2 cellular contexts compared by ENCODE assay signal in the genomic region with DNA sequence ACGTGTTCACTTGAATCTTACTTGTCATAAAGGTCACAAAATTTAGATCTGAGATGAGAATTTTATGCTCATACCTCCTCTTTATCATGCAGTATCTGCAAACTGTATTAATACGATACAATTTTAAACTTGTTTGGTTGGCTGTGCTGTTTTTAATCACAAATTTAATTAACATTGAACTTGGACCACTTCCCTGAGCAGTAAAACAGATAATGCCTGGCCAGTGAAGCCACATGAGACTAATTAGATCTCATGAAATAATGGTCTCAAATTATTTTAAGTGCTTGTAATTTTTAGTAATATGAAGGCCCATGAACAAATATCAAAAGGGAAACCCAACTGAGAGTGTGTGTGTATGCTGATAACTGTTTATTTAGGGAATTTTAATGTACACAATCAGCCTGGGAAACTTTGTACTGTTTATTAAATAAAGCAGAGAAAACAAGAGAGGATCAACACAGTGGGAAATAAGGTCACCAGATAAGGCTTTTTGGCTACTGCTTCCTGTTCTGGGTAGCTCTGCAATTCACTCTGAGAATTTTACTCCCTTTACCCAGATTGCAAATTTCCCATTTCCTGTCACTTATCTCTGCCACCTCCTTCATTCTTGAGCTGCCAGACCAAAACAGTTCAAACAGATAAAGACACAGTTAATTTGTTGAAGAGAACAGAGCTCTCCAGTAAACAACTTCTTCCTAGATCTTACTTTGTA.
A peak's percentile ranks its signal among the peaks of the same experiment; 100 is the strongest.
TF ChIP-seq lines count a peak whose summit lies in the region.

No MANE protein-coding gene starts in this region.

TF ChIP-seq in WTC11, 78 proteins besides CTCF, POLR2A, EP300 and RAD21 (continued from another document and continues in another):
- TF ChIP-seq, protein P1, sequence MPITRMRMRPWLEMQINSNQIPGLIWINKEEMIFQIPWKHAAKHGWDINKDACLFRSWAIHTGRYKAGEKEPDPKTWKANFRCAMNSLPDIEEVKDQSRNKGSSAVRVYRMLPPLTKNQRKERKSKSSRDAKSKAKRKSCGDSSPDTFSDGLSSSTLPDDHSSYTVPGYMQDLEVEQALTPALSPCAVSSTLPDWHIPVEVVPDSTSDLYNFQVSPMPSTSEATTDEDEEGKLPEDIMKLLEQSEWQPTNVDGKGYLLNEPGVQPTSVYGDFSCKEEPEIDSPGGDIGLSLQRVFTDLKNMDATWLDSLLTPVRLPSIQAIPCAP (CRISPR knock-in tag; IDR thresholded peaks at IDR 0.05) = no peak
- TF ChIP-seq, protein P2, sequence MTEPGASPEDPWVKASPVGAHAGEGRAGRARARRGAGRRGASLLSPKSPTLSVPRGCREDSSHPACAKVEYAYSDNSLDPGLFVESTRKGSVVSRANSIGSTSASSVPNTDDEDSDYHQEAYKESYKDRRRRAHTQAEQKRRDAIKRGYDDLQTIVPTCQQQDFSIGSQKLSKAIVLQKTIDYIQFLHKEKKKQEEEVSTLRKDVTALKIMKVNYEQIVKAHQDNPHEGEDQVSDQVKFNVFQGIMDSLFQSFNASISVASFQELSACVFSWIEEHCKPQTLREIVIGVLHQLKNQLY (CRISPR knock-in tag; IDR thresholded peaks at IDR 0.05) = no peak
- TF ChIP-seq, protein P3, sequence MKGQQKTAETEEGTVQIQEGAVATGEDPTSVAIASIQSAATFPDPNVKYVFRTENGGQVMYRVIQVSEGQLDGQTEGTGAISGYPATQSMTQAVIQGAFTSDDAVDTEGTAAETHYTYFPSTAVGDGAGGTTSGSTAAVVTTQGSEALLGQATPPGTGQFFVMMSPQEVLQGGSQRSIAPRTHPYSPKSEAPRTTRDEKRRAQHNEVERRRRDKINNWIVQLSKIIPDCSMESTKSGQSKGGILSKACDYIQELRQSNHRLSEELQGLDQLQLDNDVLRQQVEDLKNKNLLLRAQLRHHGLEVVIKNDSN (CRISPR knock-in tag; IDR thresholded peaks at IDR 0.05) = no peak
- TF ChIP-seq SOX15 (CRISPR knock-in tag; IDR thresholded peaks at IDR 0.05) (no peak), ATF1 (CRISPR knock-in tag; IDR thresholded peaks at IDR 0.05) (no peak)
- TF ChIP-seq, protein P4, sequence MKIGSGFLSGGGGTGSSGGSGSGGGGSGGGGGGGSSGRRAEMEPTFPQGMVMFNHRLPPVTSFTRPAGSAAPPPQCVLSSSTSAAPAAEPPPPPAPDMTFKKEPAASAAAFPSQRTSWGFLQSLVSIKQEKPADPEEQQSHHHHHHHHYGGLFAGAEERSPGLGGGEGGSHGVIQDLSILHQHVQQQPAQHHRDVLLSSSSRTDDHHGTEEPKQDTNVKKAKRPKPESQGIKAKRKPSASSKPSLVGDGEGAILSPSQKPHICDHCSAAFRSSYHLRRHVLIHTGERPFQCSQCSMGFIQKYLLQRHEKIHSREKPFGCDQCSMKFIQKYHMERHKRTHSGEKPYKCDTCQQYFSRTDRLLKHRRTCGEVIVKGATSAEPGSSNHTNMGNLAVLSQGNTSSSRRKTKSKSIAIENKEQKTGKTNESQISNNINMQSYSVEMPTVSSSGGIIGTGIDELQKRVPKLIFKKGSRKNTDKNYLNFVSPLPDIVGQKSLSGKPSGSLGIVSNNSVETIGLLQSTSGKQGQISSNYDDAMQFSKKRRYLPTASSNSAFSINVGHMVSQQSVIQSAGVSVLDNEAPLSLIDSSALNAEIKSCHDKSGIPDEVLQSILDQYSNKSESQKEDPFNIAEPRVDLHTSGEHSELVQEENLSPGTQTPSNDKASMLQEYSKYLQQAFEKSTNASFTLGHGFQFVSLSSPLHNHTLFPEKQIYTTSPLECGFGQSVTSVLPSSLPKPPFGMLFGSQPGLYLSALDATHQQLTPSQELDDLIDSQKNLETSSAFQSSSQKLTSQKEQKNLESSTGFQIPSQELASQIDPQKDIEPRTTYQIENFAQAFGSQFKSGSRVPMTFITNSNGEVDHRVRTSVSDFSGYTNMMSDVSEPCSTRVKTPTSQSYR (CRISPR knock-in tag; IDR thresholded peaks at IDR 0.05) = no peak
- TF ChIP-seq, protein P5, sequence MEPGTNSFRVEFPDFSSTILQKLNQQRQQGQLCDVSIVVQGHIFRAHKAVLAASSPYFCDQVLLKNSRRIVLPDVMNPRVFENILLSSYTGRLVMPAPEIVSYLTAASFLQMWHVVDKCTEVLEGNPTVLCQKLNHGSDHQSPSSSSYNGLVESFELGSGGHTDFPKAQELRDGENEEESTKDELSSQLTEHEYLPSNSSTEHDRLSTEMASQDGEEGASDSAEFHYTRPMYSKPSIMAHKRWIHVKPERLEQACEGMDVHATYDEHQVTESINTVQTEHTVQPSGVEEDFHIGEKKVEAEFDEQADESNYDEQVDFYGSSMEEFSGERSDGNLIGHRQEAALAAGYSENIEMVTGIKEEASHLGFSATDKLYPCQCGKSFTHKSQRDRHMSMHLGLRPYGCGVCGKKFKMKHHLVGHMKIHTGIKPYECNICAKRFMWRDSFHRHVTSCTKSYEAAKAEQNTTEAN (CRISPR knock-in tag; IDR thresholded peaks at IDR 0.05) = no peak
- TF ChIP-seq, protein P6, sequence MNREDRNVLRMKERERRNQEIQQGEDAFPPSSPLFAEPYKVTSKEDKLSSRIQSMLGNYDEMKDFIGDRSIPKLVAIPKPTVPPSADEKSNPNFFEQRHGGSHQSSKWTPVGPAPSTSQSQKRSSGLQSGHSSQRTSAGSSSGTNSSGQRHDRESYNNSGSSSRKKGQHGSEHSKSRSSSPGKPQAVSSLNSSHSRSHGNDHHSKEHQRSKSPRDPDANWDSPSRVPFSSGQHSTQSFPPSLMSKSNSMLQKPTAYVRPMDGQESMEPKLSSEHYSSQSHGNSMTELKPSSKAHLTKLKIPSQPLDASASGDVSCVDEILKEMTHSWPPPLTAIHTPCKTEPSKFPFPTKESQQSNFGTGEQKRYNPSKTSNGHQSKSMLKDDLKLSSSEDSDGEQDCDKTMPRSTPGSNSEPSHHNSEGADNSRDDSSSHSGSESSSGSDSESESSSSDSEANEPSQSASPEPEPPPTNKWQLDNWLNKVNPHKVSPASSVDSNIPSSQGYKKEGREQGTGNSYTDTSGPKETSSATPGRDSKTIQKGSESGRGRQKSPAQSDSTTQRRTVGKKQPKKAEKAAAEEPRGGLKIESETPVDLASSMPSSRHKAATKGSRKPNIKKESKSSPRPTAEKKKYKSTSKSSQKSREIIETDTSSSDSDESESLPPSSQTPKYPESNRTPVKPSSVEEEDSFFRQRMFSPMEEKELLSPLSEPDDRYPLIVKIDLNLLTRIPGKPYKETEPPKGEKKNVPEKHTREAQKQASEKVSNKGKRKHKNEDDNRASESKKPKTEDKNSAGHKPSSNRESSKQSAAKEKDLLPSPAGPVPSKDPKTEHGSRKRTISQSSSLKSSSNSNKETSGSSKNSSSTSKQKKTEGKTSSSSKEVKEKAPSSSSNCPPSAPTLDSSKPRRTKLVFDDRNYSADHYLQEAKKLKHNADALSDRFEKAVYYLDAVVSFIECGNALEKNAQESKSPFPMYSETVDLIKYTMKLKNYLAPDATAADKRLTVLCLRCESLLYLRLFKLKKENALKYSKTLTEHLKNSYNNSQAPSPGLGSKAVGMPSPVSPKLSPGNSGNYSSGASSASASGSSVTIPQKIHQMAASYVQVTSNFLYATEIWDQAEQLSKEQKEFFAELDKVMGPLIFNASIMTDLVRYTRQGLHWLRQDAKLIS (CRISPR knock-in tag; IDR thresholded peaks at IDR 0.05; ENCODE audit: borderline replicate concordance) = no peak

TF ChIP-seq in liver, 16 proteins besides CTCF, POLR2A, EP300 and RAD21 (continued from another document):
- TF ChIP-seq, protein P7, sequence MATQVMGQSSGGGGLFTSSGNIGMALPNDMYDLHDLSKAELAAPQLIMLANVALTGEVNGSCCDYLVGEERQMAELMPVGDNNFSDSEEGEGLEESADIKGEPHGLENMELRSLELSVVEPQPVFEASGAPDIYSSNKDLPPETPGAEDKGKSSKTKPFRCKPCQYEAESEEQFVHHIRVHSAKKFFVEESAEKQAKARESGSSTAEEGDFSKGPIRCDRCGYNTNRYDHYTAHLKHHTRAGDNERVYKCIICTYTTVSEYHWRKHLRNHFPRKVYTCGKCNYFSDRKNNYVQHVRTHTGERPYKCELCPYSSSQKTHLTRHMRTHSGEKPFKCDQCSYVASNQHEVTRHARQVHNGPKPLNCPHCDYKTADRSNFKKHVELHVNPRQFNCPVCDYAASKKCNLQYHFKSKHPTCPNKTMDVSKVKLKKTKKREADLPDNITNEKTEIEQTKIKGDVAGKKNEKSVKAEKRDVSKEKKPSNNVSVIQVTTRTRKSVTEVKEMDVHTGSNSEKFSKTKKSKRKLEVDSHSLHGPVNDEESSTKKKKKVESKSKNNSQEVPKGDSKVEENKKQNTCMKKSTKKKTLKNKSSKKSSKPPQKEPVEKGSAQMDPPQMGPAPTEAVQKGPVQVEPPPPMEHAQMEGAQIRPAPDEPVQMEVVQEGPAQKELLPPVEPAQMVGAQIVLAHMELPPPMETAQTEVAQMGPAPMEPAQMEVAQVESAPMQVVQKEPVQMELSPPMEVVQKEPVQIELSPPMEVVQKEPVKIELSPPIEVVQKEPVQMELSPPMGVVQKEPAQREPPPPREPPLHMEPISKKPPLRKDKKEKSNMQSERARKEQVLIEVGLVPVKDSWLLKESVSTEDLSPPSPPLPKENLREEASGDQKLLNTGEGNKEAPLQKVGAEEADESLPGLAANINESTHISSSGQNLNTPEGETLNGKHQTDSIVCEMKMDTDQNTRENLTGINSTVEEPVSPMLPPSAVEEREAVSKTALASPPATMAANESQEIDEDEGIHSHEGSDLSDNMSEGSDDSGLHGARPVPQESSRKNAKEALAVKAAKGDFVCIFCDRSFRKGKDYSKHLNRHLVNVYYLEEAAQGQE (IDR thresholded peaks at IDR 0.05) = no peak
- TF ChIP-seq GABPA (IDR thresholded peaks at IDR 0.05 in 1 of 2, conservative IDR thresholded peaks at IDR 0.05 in 1 of 2) (peak in 1 of 2 donors; percentile 42), FOXA2 (IDR thresholded peaks at IDR 0.05) (peak; percentile 85), FOXA1 (IDR thresholded peaks at IDR 0.05) (peak; percentile 80)
- TF ChIP-seq, protein P8, sequence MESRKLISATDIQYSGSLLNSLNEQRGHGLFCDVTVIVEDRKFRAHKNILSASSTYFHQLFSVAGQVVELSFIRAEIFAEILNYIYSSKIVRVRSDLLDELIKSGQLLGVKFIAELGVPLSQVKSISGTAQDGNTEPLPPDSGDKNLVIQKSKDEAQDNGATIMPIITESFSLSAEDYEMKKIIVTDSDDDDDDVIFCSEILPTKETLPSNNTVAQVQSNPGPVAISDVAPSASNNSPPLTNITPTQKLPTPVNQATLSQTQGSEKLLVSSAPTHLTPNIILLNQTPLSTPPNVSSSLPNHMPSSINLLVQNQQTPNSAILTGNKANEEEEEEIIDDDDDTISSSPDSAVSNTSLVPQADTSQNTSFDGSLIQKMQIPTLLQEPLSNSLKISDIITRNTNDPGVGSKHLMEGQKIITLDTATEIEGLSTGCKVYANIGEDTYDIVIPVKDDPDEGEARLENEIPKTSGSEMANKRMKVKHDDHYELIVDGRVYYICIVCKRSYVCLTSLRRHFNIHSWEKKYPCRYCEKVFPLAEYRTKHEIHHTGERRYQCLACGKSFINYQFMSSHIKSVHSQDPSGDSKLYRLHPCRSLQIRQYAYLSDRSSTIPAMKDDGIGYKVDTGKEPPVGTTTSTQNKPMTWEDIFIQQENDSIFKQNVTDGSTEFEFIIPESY (IDR thresholded peaks at IDR 0.05) = peak; percentile 34
